In genomic region chr3:184415229-184415517, GRCh38 we compare ENCODE assay signal across 2 cellular contexts.
TF ChIP-seq lines count a peak whose summit lies in the region.

No MANE protein-coding gene starts in this region.

TF ChIP-seq in GM23338, 12 proteins besides CTCF, POLR2A, EP300 and RAD21:
- TF ChIP-seq, protein P1, sequence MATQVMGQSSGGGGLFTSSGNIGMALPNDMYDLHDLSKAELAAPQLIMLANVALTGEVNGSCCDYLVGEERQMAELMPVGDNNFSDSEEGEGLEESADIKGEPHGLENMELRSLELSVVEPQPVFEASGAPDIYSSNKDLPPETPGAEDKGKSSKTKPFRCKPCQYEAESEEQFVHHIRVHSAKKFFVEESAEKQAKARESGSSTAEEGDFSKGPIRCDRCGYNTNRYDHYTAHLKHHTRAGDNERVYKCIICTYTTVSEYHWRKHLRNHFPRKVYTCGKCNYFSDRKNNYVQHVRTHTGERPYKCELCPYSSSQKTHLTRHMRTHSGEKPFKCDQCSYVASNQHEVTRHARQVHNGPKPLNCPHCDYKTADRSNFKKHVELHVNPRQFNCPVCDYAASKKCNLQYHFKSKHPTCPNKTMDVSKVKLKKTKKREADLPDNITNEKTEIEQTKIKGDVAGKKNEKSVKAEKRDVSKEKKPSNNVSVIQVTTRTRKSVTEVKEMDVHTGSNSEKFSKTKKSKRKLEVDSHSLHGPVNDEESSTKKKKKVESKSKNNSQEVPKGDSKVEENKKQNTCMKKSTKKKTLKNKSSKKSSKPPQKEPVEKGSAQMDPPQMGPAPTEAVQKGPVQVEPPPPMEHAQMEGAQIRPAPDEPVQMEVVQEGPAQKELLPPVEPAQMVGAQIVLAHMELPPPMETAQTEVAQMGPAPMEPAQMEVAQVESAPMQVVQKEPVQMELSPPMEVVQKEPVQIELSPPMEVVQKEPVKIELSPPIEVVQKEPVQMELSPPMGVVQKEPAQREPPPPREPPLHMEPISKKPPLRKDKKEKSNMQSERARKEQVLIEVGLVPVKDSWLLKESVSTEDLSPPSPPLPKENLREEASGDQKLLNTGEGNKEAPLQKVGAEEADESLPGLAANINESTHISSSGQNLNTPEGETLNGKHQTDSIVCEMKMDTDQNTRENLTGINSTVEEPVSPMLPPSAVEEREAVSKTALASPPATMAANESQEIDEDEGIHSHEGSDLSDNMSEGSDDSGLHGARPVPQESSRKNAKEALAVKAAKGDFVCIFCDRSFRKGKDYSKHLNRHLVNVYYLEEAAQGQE (IDR thresholded peaks at IDR 0.05; ENCODE audit: unreplicated experiment), result no peak

TF ChIP-seq in SK-N-SH, 30 proteins besides CTCF, POLR2A, EP300 and RAD21:
- TF ChIP-seq JUND (IDR thresholded peaks at IDR 0.05) (no peak), USF1 (IDR thresholded peaks at IDR 0.05; ENCODE audit: borderline replicate concordance, low read depth) (no peak), MAX (IDR thresholded peaks at IDR 0.05; ENCODE audit: low read depth) (no peak), TCF12 (IDR thresholded peaks at IDR 0.05) (no peak), MEF2A (IDR thresholded peaks at IDR 0.05; ENCODE audit: borderline replicate concordance, low read depth) (no peak), TAF1 (IDR thresholded peaks at IDR 0.05; ENCODE audit: borderline replicate concordance, low read depth, low read length) (no peak), EZH2phosphoT487 (IDR thresholded peaks at IDR 0.05; ENCODE audit: borderline replicate concordance, low read depth) (no peak), RFX5 (IDR thresholded peaks at IDR 0.05; ENCODE audit: low read length) (no peak), YY1 (IDR thresholded peaks at IDR 0.05; ENCODE audit: low read depth) (no peak), RCOR1 (IDR thresholded peaks at IDR 0.05; ENCODE audit: low read length) (no peak), FOXJ3 (CRISPR knock-in tag; IDR thresholded peaks at IDR 0.05) (no peak)
- TF ChIP-seq, protein P1 (IDR thresholded peaks at IDR 0.05; ENCODE audit: low read depth, low read length), result no peak
- TF ChIP-seq, protein P2, sequence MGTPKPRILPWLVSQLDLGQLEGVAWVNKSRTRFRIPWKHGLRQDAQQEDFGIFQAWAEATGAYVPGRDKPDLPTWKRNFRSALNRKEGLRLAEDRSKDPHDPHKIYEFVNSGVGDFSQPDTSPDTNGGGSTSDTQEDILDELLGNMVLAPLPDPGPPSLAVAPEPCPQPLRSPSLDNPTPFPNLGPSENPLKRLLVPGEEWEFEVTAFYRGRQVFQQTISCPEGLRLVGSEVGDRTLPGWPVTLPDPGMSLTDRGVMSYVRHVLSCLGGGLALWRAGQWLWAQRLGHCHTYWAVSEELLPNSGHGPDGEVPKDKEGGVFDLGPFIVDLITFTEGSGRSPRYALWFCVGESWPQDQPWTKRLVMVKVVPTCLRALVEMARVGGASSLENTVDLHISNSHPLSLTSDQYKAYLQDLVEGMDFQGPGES (IDR thresholded peaks at IDR 0.05; ENCODE audit: low read depth, low read length), result no peak
- TF ChIP-seq, protein P3, sequence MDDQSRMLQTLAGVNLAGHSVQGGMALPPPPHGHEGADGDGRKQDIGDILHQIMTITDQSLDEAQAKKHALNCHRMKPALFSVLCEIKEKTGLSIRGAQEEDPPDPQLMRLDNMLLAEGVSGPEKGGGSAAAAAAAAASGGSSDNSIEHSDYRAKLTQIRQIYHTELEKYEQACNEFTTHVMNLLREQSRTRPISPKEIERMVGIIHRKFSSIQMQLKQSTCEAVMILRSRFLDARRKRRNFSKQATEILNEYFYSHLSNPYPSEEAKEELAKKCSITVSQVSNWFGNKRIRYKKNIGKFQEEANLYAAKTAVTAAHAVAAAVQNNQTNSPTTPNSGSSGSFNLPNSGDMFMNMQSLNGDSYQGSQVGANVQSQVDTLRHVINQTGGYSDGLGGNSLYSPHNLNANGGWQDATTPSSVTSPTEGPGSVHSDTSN (IDR thresholded peaks at IDR 0.05), result no peak
